ENCODE assay signal across 9 cellular contexts in the genomic region with DNA sequence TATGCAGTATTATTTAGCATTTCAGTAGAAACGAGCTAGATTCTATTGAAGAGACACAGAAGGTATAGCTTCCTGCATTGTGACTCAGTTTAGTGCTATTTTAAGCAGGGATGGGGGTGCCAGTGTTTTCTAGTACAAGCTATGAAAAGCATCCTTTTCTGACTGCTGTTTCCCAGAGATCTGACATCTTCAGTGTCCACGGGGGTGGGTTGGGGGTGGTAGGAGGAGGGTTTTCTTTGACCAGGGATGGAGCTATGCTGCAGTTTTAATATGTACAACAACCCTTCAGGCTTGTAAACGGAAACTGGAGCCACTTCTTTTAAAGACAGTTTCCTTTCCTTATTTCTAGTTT. TPM values are rescaled to one million over a fixed set of nuclear protein-coding genes. Genes with fewer than 3 reads are reported as not detected.
A peak's percentile ranks its signal among the peaks of the same experiment; 100 is the strongest.
DNase-seq lines count a peak whose midpoint lies in the region; ATAC-seq and TF ChIP-seq lines count a peak whose summit lies in the region.
"Had no signal": no experiment of that assay in that cellular context is flagged by ENCODE, and none has a peak within 500 bp of the region (broad histone marks: within the 10 kb centered on the region; RNA-seq: fewer than 3 reads in every experiment).

No MANE protein-coding gene starts in this region.

- H3K4me2 ChIP-seq in BLaER1 treated with 17β-estradiol and CSF1 and Interleukin-3, amounts not matched to agents 10 nM and 100 nM, result peak overlapping the region; percentile 82 to 99 (median 94); a peak in 19 of 22 replicates
- peak overlapping the region; percentile 85 for H3K4me2 ChIP-seq in fibroblast of lung (ENCODE audit: extremely low read depth, insufficient read depth, low read length)

- H2AFZ ChIP-seq in fibroblast of lung (ENCODE audit: low read length), result peak overlapping the region; percentile 23

- intact Hi-C loops in psoas muscle (cut with DNase I), result loop anchor here in 1 of 2 donors (10.0 kb wide), 1 partner anchor 100 kb away; no protein-coding TSS in a partner anchor

- TF ChIP-seq CTCF in fibroblast of lung (conservative IDR thresholded peaks at IDR 0.05 in 1 of 2, IDR thresholded peaks at IDR 0.05 in 1 of 2; ENCODE audit: low read depth in 1 of 2, low read length in 2 of 2) (no peak), psoas muscle (IDR thresholded peaks at IDR 0.05) (no peak)

- H3K4me1 ChIP-seq in BLaER1 treated with 17β-estradiol and CSF1 and Interleukin-3, amounts not matched to agents 10 nM and 100 nM, result peaks cover 16 to 49% (median 31%) of the 10 kb centered on the region in 10 experiments
- H3K4me1 ChIP-seq in fibroblast of lung (ENCODE audit: control insufficient read depth, extremely low read depth, insufficient read depth, low read length) (peaks cover 3% of the 10 kb centered on the region), psoas muscle (no peaks in the 10 kb centered on the region)

- H3K4me3 ChIP-seq in BLaER1 treated with 17β-estradiol and CSF1 and Interleukin-3, amounts not matched to agents 10 nM and 100 nM, result peak overlapping the region in 4 of 10 experiments; percentile 56 to 74 (median 65); a peak in 3 of 20 replicates
- H3K4me3 ChIP-seq in fibroblast of lung (replicated peaks in 1 of 4; ENCODE audit: control extremely low read depth in 1 of 4, insufficient read depth in 1 of 4, low read depth in 3 of 4, low read length in 4 of 4), result peak overlapping the region; percentile 16 to 97 (median 56)
- H3K4me3 ChIP-seq in psoas muscle, result peak overlapping the region; percentile 81

- H3K9ac ChIP-seq in BLaER1 treated with 17β-estradiol and CSF1 and Interleukin-3, amounts not matched to agents 10 nM and 100 nM, result 0 out of 22 replicates have a peak overlapping the region, but pooled peaks of 1 of the 11 experiments have one; percentile 66
- H3K9ac ChIP-seq in fibroblast of lung (ENCODE audit: insufficient read depth, low read length), result no peak overlapping the region

- no peaks in the 10 kb centered on the region for H3K79me2 ChIP-seq in fibroblast of lung (ENCODE audit: control insufficient read depth, insufficient read depth, low read length)

- DNase-seq in NCI-H69 (lab: John Stamatoyannopoulos, UW) (peak; percentile 4), fibroblast of lung (ENCODE audit: low read depth in 2 of 2) (no peak), psoas muscle (no peak), SW480 (ENCODE audit: low spot score) (no peak), NCI-H1694 treated with DMSO at 0.1 percent for 48 hours (lab: John Stamatoyannopoulos, UW) (no peak)
- DNase-seq in activated CD4-positive, CD25-positive, alpha-beta regulatory T cell (lab: John Stamatoyannopoulos, UW), result no peak
- DNase-seq: central memory CD4-positive, alpha-beta T cell had no signal

- peaks cover 31 to 58% (median 54%) of the 10 kb centered on the region in 11 experiments for H3K27me3 ChIP-seq in BLaER1 treated with 17β-estradiol and CSF1 and Interleukin-3, amounts not matched to agents 10 nM and 100 nM
- H3K27me3 ChIP-seq in fibroblast of lung (ENCODE audit: control insufficient read depth, insufficient read depth, low read length), result no peaks in the 10 kb centered on the region
- no peaks in the 10 kb centered on the region for H3K27me3 ChIP-seq in psoas muscle (ENCODE audit: insufficient read depth in 3 of 3, low read length in 2 of 3)

- no peak overlapping the region for H3K27ac ChIP-seq in BLaER1 treated with 17β-estradiol and CSF1 and Interleukin-3, amounts not matched to agents 10 nM and 100 nM
- H3K27ac ChIP-seq in fibroblast of lung (ENCODE audit: insufficient read depth, low read length) (peak overlapping the region; percentile 97), psoas muscle (no peak overlapping the region)

- 1 to 3% (median 2%) methylated on average over 3 of the region's 3 CpGs for WGBS in psoas muscle, 3 donors

- H3K9me3 ChIP-seq in BLaER1 treated with 17β-estradiol and CSF1 and Interleukin-3, amounts not matched to agents 10 nM and 100 nM (replicated peaks in 1 of 11), result no peaks in the 10 kb centered on the region
- H3K9me3 ChIP-seq in fibroblast of lung (ENCODE audit: control insufficient read depth, insufficient read depth, low read depth, low read length) (no peaks in the 10 kb centered on the region), psoas muscle (no peaks in the 10 kb centered on the region)

- H3K36me3 ChIP-seq in BLaER1 treated with 17β-estradiol and CSF1 and Interleukin-3, amounts not matched to agents 10 nM and 100 nM, result no peaks in the 10 kb centered on the region
- H3K36me3 ChIP-seq in fibroblast of lung (ENCODE audit: control insufficient read depth, insufficient read depth, low read length) (no peaks in the 10 kb centered on the region), psoas muscle (ENCODE audit: insufficient read depth in 1 of 2, low read depth in 1 of 2) (no peaks in the 10 kb centered on the region)

- H4K20me1 ChIP-seq in BLaER1 treated with 17β-estradiol and CSF1 and Interleukin-3, amounts not matched to agents 10 nM and 100 nM, result peaks cover 0 to 7% (median 0%) of the 10 kb centered on the region in 11 experiments; a peak in 2 of 22 replicates
- no peaks in the 10 kb centered on the region for H4K20me1 ChIP-seq in fibroblast of lung (ENCODE audit: control insufficient read depth, extremely low read depth, insufficient read depth, low read length)

- ATAC-seq in psoas muscle, result no peak
- no peak for ATAC-seq in HG02840 (IDR thresholded peaks at IDR 0.05; ENCODE audit: low FRiP score, unreplicated experiment)

RNA-seq across cellular contexts. Expression of gene NEGR1, which starts 2.7 kb away (rescaled TPM):
- total RNA-seq in fibroblast of lung, result 0.77 and 3.1 TPM in 2 replicates
- polyA plus RNA-seq in fibroblast of lung, result 9.4 and 10.6 TPM in 2 replicates
- polyA plus RNA-seq in fibroblast of lung (2012), result 7.9 and 9.9 TPM in 2 replicates
- 2.5 and 18.5 TPM in 2 replicates for polyA minus RNA-seq in fibroblast of lung (ENCODE audit: low replicate concordance)
- total RNA-seq in psoas muscle, result 10 to 100 TPM in 1 of 4 donors, 1 to 10 TPM in 3; 2.2 to 10.2 (median 5.2) TPM
- polyA plus RNA-seq in psoas muscle, result 1 to 10 TPM; 1.3 to 1.8 (median 1.7) TPM
